1 cellular context compared by ENCODE assay signal in the genomic region with DNA sequence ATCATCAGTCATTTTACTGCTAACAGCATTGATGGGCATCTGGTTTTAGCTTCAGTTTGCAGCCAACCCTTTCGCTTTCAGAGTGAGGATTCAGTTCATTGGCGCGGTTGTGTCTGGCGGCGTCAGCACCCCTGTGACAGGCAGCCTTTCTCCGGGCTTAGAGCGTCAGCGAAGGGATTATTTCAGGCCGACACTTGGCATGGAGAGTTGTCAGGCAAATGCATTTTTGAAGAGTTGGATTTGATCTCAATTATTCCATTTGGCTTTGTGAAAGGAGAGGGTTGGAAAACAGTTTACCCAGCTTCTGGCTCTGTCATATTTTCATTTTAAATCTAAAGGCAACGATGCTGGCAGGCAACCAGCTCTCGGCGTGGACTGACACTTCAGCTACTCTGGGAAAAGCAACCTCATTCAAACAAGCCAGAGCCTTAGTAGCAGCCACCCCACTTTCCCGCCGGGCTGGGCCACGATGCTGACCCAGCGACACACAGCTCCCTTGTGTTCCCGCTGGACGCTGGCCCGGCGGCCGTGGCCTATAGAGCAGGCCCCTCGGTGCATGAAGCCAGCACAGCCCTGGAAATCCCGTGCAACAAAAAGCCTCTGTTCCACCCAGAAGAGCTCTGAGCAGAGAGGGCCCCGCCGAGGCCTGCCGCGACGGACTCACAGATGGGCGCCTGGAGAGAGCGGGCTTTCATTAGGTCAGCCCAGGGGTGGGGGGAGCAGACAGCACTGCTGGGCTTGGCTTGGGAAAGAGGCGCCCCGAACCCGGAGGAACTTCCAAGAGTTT.
A peak's percentile ranks its signal among the peaks of the same experiment; 100 is the strongest.
TF ChIP-seq lines count a peak whose summit lies in the region.

No MANE protein-coding gene starts in this region.

TF ChIP-seq in HepG2, 621 proteins besides CTCF, POLR2A, EP300 and RAD21 (continued from another document and continues in another):
- no peak for TF ChIP-seq MXD1 (CRISPR knock-in tag; IDR thresholded peaks at IDR 0.05)
- TF ChIP-seq E2F2 (CRISPR knock-in tag; IDR thresholded peaks at IDR 0.05; ENCODE audit: borderline replicate concordance) = no peak
- TF ChIP-seq EHMT2 (IDR thresholded peaks at IDR 0.05; ENCODE audit: borderline replicate concordance, low read depth, low read length) = no peak
- TF ChIP-seq ZNF496 (CRISPR knock-in tag; IDR thresholded peaks at IDR 0.05; ENCODE audit: insufficient replicate concordance) = no peak
- 0 out of 2 replicates have a peak, but pooled peaks have one; percentile 13 for TF ChIP-seq ZMYM4 (CRISPR knock-in tag; IDR thresholded peaks at IDR 0.05)
- TF ChIP-seq MYC (CRISPR knock-in tag; IDR thresholded peaks at IDR 0.05; ENCODE audit: borderline replicate concordance) = no peak
- TF ChIP-seq FOXP1 (IDR thresholded peaks at IDR 0.05) = no peak
- TF ChIP-seq FOXP1 (CRISPR knock-in tag; IDR thresholded peaks at IDR 0.05) = no peak
- no peak for TF ChIP-seq ZNF460 (CRISPR knock-in tag; IDR thresholded peaks at IDR 0.05; ENCODE audit: borderline replicate concordance)
- TF ChIP-seq ZNF792 (CRISPR knock-in tag; IDR thresholded peaks at IDR 0.05) = no peak
- TF ChIP-seq RXRA (CRISPR knock-in tag; IDR thresholded peaks at IDR 0.05) = 0 out of 2 replicates have a peak, but pooled peaks have one; percentile 38
- no peak for TF ChIP-seq SKI (IDR thresholded peaks at IDR 0.05; ENCODE audit: partially characterized antibody)
- TF ChIP-seq POGZ (CRISPR knock-in tag; IDR thresholded peaks at IDR 0.05) = 0 out of 2 replicates have a peak, but pooled peaks have one; percentile 17
- no peak for TF ChIP-seq ARNTL (CRISPR knock-in tag; IDR thresholded peaks at IDR 0.05)
- TF ChIP-seq PRPF4 (IDR thresholded peaks at IDR 0.05; ENCODE audit: low read depth, low read length, poor library complexity, severe bottlenecking) = peak; percentile 61
- TF ChIP-seq ZNF276 (CRISPR knock-in tag; IDR thresholded peaks at IDR 0.05; ENCODE audit: low read depth) = no peak
- TF ChIP-seq ZFX (CRISPR knock-in tag; IDR thresholded peaks at IDR 0.05; ENCODE audit: low read depth) = peak; percentile 54; the same call in 1 of the 2 replicates
- no peak for TF ChIP-seq SKIL (CRISPR knock-in tag; IDR thresholded peaks at IDR 0.05; ENCODE audit: borderline replicate concordance)
- TF ChIP-seq GABPB1 (CRISPR knock-in tag; IDR thresholded peaks at IDR 0.05) = peak; percentile 19; the same call in 1 of the 2 replicates
- TF ChIP-seq PHF21A (CRISPR knock-in tag; IDR thresholded peaks at IDR 0.05) = no peak
- no peak for TF ChIP-seq ZZZ3 (CRISPR knock-in tag; IDR thresholded peaks at IDR 0.05; ENCODE audit: borderline replicate concordance)
- TF ChIP-seq, protein P1, sequence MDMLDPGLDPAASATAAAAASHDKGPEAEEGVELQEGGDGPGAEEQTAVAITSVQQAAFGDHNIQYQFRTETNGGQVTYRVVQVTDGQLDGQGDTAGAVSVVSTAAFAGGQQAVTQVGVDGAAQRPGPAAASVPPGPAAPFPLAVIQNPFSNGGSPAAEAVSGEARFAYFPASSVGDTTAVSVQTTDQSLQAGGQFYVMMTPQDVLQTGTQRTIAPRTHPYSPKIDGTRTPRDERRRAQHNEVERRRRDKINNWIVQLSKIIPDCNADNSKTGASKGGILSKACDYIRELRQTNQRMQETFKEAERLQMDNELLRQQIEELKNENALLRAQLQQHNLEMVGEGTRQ (IDR thresholded peaks at IDR 0.05; ENCODE audit: low read depth, low read length) = no peak
- TF ChIP-seq, protein P1 (CRISPR knock-in tag; IDR thresholded peaks at IDR 0.05; ENCODE audit: borderline replicate concordance) = no peak
- no peak for TF ChIP-seq ZNF816 (CRISPR knock-in tag; IDR thresholded peaks at IDR 0.05; ENCODE audit: borderline replicate concordance)
- no peak for TF ChIP-seq ZNF101 (CRISPR knock-in tag; IDR thresholded peaks at IDR 0.05; ENCODE audit: borderline replicate concordance, low read depth)
- no peak for TF ChIP-seq TGIF2 (CRISPR knock-in tag; IDR thresholded peaks at IDR 0.05)
- TF ChIP-seq, protein P2, sequence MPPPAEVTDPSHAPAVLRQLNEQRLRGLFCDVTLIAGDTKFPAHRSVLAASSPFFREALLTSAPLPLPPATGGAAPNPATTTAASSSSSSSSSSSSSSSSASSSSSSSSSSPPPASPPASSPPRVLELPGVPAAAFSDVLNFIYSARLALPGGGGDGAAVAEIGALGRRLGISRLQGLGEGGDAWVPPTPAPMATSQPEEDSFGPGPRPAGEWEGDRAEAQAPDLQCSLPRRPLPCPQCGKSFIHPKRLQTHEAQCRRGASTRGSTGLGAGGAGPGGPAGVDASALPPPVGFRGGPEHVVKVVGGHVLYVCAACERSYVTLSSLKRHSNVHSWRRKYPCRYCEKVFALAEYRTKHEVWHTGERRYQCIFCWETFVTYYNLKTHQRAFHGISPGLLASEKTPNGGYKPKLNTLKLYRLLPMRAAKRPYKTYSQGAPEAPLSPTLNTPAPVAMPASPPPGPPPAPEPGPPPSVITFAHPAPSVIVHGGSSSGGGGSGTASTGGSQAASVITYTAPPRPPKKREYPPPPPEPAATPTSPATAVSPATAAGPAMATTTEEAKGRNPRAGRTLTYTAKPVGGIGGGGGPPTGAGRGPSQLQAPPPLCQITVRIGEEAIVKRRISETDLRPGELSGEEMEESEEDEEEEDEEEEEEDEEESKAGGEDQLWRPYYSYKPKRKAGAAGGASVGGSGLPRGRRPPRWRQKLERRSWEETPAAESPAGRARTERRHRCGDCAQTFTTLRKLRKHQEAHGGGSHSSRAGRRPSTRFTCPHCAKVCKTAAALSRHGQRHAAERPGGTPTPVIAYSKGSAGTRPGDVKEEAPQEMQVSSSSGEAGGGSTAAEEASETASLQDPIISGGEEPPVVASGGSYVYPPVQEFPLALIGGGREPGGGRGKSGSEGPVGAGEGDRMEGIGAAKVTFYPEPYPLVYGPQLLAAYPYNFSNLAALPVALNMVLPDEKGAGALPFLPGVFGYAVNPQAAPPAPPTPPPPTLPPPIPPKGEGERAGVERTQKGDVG (CRISPR knock-in tag; IDR thresholded peaks at IDR 0.05; ENCODE audit: borderline replicate concordance) = peak; percentile 100
- TF ChIP-seq ZNF687 (CRISPR knock-in tag; IDR thresholded peaks at IDR 0.05) = peak; percentile 89
- TF ChIP-seq ZNF891 (CRISPR knock-in tag; IDR thresholded peaks at IDR 0.05) = no peak
- TF ChIP-seq ZKSCAN8 (CRISPR knock-in tag; IDR thresholded peaks at IDR 0.05; ENCODE audit: borderline replicate concordance) = no peak
- no peak for TF ChIP-seq ZNF652 (CRISPR knock-in tag; IDR thresholded peaks at IDR 0.05; ENCODE audit: borderline replicate concordance, low read depth)
- TF ChIP-seq HDAC2 (CRISPR knock-in tag; IDR thresholded peaks at IDR 0.05) = 0 out of 2 replicates have a peak, but pooled peaks have one; percentile 17
- TF ChIP-seq HMGA1 (CRISPR knock-in tag; conservative IDR thresholded peaks at IDR 0.05) = no peak
- TF ChIP-seq, protein P3, sequence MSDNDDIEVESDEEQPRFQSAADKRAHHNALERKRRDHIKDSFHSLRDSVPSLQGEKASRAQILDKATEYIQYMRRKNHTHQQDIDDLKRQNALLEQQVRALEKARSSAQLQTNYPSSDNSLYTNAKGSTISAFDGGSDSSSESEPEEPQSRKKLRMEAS (IDR thresholded peaks at IDR 0.05) = peak; percentile 71
- TF ChIP-seq SPEN (CRISPR knock-in tag; IDR thresholded peaks at IDR 0.05; ENCODE audit: low read depth) = no peak
- TF ChIP-seq ZNF883 (CRISPR knock-in tag; IDR thresholded peaks at IDR 0.05; ENCODE audit: not compliant biosample characterization) = no peak
- no peak for TF ChIP-seq TCF7 (IDR thresholded peaks at IDR 0.05; ENCODE audit: low read depth)
- TF ChIP-seq, protein P4, sequence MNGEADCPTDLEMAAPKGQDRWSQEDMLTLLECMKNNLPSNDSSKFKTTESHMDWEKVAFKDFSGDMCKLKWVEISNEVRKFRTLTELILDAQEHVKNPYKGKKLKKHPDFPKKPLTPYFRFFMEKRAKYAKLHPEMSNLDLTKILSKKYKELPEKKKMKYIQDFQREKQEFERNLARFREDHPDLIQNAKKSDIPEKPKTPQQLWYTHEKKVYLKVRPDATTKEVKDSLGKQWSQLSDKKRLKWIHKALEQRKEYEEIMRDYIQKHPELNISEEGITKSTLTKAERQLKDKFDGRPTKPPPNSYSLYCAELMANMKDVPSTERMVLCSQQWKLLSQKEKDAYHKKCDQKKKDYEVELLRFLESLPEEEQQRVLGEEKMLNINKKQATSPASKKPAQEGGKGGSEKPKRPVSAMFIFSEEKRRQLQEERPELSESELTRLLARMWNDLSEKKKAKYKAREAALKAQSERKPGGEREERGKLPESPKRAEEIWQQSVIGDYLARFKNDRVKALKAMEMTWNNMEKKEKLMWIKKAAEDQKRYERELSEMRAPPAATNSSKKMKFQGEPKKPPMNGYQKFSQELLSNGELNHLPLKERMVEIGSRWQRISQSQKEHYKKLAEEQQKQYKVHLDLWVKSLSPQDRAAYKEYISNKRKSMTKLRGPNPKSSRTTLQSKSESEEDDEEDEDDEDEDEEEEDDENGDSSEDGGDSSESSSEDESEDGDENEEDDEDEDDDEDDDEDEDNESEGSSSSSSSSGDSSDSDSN (CRISPR knock-in tag; IDR thresholded peaks at IDR 0.05) = 0 out of 2 replicates have a peak, but pooled peaks have one; percentile 34
- TF ChIP-seq KMT2A (CRISPR knock-in tag; IDR thresholded peaks at IDR 0.05) = no peak
- TF ChIP-seq PHF8 (CRISPR knock-in tag; IDR thresholded peaks at IDR 0.05) = no peak
- no peak for TF ChIP-seq PAWR (CRISPR knock-in tag; IDR thresholded peaks at IDR 0.05; ENCODE audit: borderline replicate concordance)
- TF ChIP-seq FIP1L1 (IDR thresholded peaks at IDR 0.05; ENCODE audit: borderline replicate concordance, insufficient read depth, low read depth, low read length) = no peak
